ENCODE assay signal across 1 cellular context in genomic region chr4:94558392-94558920, GRCh38.
TF ChIP-seq lines count a peak whose summit lies in the region.

No MANE protein-coding gene starts in this region.

TF ChIP-seq in IMR-90, 13 proteins besides CTCF, POLR2A, EP300 and RAD21 (continued from another document):
- TF ChIP-seq, protein P1, sequence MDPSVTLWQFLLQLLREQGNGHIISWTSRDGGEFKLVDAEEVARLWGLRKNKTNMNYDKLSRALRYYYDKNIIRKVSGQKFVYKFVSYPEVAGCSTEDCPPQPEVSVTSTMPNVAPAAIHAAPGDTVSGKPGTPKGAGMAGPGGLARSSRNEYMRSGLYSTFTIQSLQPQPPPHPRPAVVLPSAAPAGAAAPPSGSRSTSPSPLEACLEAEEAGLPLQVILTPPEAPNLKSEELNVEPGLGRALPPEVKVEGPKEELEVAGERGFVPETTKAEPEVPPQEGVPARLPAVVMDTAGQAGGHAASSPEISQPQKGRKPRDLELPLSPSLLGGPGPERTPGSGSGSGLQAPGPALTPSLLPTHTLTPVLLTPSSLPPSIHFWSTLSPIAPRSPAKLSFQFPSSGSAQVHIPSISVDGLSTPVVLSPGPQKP (IDR thresholded peaks at IDR 0.05; ENCODE audit: borderline replicate concordance, low read depth, low read length) = no peak
